17 cellular contexts compared by ENCODE assay signal in the genomic region with DNA sequence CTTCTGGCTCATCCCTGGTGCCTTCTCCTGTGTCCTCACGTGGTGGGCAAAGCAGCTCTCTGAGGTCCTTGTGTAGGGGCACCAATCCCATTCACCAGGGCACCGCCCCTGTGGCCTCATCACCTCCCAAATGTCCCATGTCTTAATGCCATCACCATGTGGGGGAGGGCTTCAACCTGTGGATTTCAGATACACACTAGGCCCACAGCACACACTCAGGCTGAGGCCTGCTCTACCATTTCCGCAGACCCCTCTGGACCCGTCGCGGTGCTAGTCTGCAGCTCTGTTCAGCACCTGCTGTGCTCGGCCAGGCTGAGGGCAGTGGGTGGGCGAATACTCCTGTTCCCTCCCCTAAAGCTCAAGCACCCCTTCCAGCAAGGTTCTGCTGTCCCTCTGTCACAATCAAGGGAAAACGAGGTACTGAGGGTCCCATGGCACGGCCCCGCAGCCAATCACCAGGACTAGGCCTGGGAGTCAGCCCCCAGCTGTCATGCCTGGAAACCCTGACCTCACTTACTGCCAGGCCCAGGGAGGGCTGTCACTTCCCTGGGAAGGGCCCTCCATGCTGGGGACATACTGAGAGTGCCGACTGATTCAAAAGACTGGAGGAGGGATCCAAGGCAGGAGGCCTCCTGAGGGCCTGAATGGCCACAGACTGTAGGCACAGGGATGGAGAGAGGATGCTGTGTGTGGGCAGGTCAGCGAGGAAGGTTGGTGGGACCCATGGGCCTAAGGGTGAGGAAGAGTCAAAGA.
DNase-seq lines count a peak whose midpoint lies in the region; ATAC-seq, FAIRE-seq and TF ChIP-seq lines count a peak whose summit lies in the region.
"Had no signal": no experiment of that assay in that cellular context is flagged by ENCODE, and none has a peak within 500 bp of the region (broad histone marks: within the 10 kb centered on the region; RNA-seq: fewer than 3 reads in every experiment).

No MANE protein-coding gene starts in this region.

- peak overlapping the region; percentile 2; the same call in 1 of the 2 replicates for H2BK20ac ChIP-seq in H1 (ENCODE audit: low read length)

- FAIRE-seq in H1 (lab: Jason Lieb, UNC) (no peak), urothelium cell line (lab: Jason Lieb, UNC) (peak; percentile 35), GM12891 (lab: Jason Lieb, UNC) (no peak)

- TF ChIP-seq POLR2A in H1 (IDR thresholded peaks at IDR 0.05; ENCODE audit: control extremely low read depth in 1 of 2, low read depth in 2 of 2, low read length in 2 of 2) (no peak), GM12891 (IDR thresholded peaks at IDR 0.05; ENCODE audit: low read depth, low read length) (no peak)

- POLR2A ChIA-PET in H1 (lab: Charles Lee; ENCODE audit: partially characterized antibody) = interaction anchor here (1.0 to 1.2 kb wide), 2 partner anchors 10 to 19 kb away, joined by 3 to 6 read pairs; no protein-coding TSS in a partner anchor

- 89% methylated on average over 12 of the region's 13 CpGs; no CpG with 5 or more reads in 1 of the 2 experiments for WGBS in H1 (ENCODE audit: extremely low coverage in 1 of 2, insufficient coverage in 1 of 2, insufficient read length in 1 of 2, insufficient replicate concordance in 2 of 2, low coverage in 1 of 2, low lambda C conversion rate in 2 of 2, missing lambda C conversion rate in 1 of 2), 2 experiments

- no peaks in the 10 kb centered on the region for H4K20me1 ChIP-seq in H1 (replicated peaks in 1 of 2; ENCODE audit: control insufficient read depth in 1 of 2, insufficient read depth in 2 of 2, low read length in 2 of 2)

- no peak overlapping the region for H3K56ac ChIP-seq in H1 (replicated peaks; ENCODE audit: insufficient read length, low read depth, low read length)

- H4K91ac ChIP-seq in H1 (replicated peaks; ENCODE audit: insufficient read length, low read length) = peak overlapping the region; percentile 50

- H4K5ac ChIP-seq in H1 (ENCODE audit: insufficient read length, low read depth, low read length) = no peak overlapping the region

- no peak for TF ChIP-seq CTCF in H1 (IDR thresholded peaks at IDR 0.05; ENCODE audit: control extremely low read depth in 1 of 3, insufficient read depth in 1 of 3, low read depth in 1 of 3, low read length in 3 of 3)
- no peak for TF ChIP-seq CTCF in nephron (IDR thresholded peaks at IDR 0.05; ENCODE audit: unreplicated experiment in 3 of 3)

- H3K79me1 ChIP-seq in H1 (ENCODE audit: low read depth, low read length) = no peaks in the 10 kb centered on the region

- no peak for TF ChIP-seq RAD21 in H1 (IDR thresholded peaks at IDR 0.05 in 1 of 2, conservative IDR thresholded peaks at IDR 0.05 in 1 of 2; ENCODE audit: low read depth in 2 of 2, low read length in 2 of 2)

- peaks cover 0 to 12% (median 8%) of the 10 kb centered on the region in 4 experiments; a peak in 4 of 7 replicates for H3K4me1 ChIP-seq in H1 (replicated peaks in 1 of 4; ENCODE audit: control insufficient read depth in 3 of 4, insufficient read depth in 4 of 4, low read length in 3 of 4)

- H3K14ac ChIP-seq in H1 (ENCODE audit: insufficient read length) = no peak overlapping the region

- intact Hi-C loops in cardiac septum (cut with DNase I) (no loop called here), Right ventricle myocardium inferior (cut with DNase I) (loop anchor here (5.0 kb wide), 1 partner anchor 124 kb away; a partner anchor contains a TSS)

- H3K27ac Mint-ChIP-seq in nephron = peak overlapping the region; percentile 68 to 87 (median 71)
- H3K27ac Mint-ChIP-seq: activated naive CD4-positive, alpha-beta T cell treated with anti-CD3 and anti-CD28 coated beads, Interleukin-2, amount 50 U/mL, for 72 hours; effector memory CD8-positive, alpha-beta T cell; IgD-negative memory B cell; stimulated activated naive B cell treated with anti-CD40 and anti-IgM and Interleukin-4, amounts not matched to agents 10 μg/mL and 1 μg/mL and 100 μg/mL, for 72 hours had no signal

- H3K36me3 Mint-ChIP-seq in nephron (ENCODE audit: low read depth) = no peaks in the 10 kb centered on the region
- H3K36me3 Mint-ChIP-seq: activated naive CD4-positive, alpha-beta T cell treated with anti-CD3 and anti-CD28 coated beads, Interleukin-2, amount 50 U/mL, for 72 hours; stimulated activated naive B cell treated with anti-CD40 and anti-IgM and Interleukin-4, amounts not matched to agents 10 μg/mL and 1 μg/mL and 100 μg/mL, for 72 hours had no signal

- DNase-seq in cardiac septum (ENCODE audit: low spot score) (peak; percentile 60), Right ventricle myocardium inferior (ENCODE audit: missing footprints) (no peak), H1 (ENCODE audit: low read depth in 1 of 2, low spot score in 2 of 2) (peak in 1 of 2 experiments; percentile 48), urothelium cell line (ENCODE audit: low spot score) (no peak), GM12891 (ENCODE audit: insufficient read length, low spot score) (no peak), DMS79 (lab: John Stamatoyannopoulos, UW) (no peak)
- no peak for DNase-seq in stimulated activated CD4-positive, alpha-beta T cell treated with anti-CD3 and anti-CD28 coated beads, Interleukin-4, amount 100 ng/mL, for 24 hours
- DNase-seq: effector memory CD8-positive, alpha-beta T cell; MV-4-11; NCI-H2081; NCI-H526 treated with DMSO at 0.1 percent for 48 hours; stimulated activated naive B cell treated with anti-CD40 and anti-IgM and Interleukin-4, amounts not matched to agents 10 μg/mL and 1 μg/mL and 100 μg/mL, for 72 hours; SW 1271 had no signal

- peaks cover 26% of the 10 kb centered on the region for H3K4me1 Mint-ChIP-seq in nephron
- H3K4me1 Mint-ChIP-seq: stimulated activated naive B cell treated with anti-CD40 and anti-IgM and Interleukin-4, amounts not matched to agents 10 μg/mL and 1 μg/mL and 100 μg/mL, for 72 hours had no signal

- no peak overlapping the region for H3K4ac ChIP-seq in H1 (replicated peaks; ENCODE audit: insufficient read length, low read depth, low read length)

- H3K4me3 Mint-ChIP-seq in nephron = peak overlapping the region in 1 of 3 experiments; percentile 7
- H3K4me3 Mint-ChIP-seq: effector memory CD8-positive, alpha-beta T cell; IgD-negative memory B cell; stimulated activated naive B cell treated with anti-CD40 and anti-IgM and Interleukin-4, amounts not matched to agents 10 μg/mL and 1 μg/mL and 100 μg/mL, for 72 hours had no signal

- CTCF ChIA-PET in H1 (lab: Charles Lee; ENCODE audit: partially characterized antibody) = interaction anchor here (0.6 to 2.1 kb wide), 8 partner anchors 14 to 141 kb away, joined by 3 to 18 read pairs (median 4); no protein-coding TSS in a partner anchor

- H3K4me2 ChIP-seq in H1 (ENCODE audit: insufficient read depth in 1 of 2, low read depth in 2 of 2, low read length in 2 of 2) = peak overlapping the region; percentile 56 to 89; a peak in 3 of 4 replicates

- peaks cover 0 to 10% (median 2%) of the 10 kb centered on the region in 4 experiments; a peak in 3 of 7 replicates for H3K27me3 ChIP-seq in H1 (replicated peaks in 1 of 4; ENCODE audit: control insufficient read depth in 3 of 4, extremely low read depth in 1 of 4, insufficient read depth in 3 of 4, low read length in 3 of 4)

- no peak overlapping the region for H3K23ac ChIP-seq in H1 (ENCODE audit: insufficient read length)

- no peak overlapping the region for H3K27ac ChIP-seq in H1 (ENCODE audit: low read depth, low read length)

- no peaks in the 10 kb centered on the region for H3K36me3 ChIP-seq in H1 (ENCODE audit: control insufficient read depth in 2 of 4, insufficient read depth in 4 of 4, low read length in 3 of 4)
- H3K36me3 ChIP-seq: left ventricle myocardium inferior had no signal

- no peaks in the 10 kb centered on the region for H3K9me3 ChIP-seq in H1 (ENCODE audit: insufficient read depth in 2 of 2, low read depth in 1 of 2, low read length in 1 of 2)

- peaks cover 5% of the 10 kb centered on the region for H3K27me3 Mint-ChIP-seq in nephron (ENCODE audit: low read depth)
- H3K27me3 Mint-ChIP-seq: IgD-negative memory B cell; stimulated activated naive B cell treated with anti-CD40 and anti-IgM and Interleukin-4, amounts not matched to agents 10 μg/mL and 1 μg/mL and 100 μg/mL, for 72 hours had no signal

- TF ChIP-seq EP300 in H1 (IDR thresholded peaks at IDR 0.05; ENCODE audit: borderline replicate concordance in 1 of 2, low read depth in 2 of 2, low read length in 2 of 2) = no peak

- peaks cover 6% of the 10 kb centered on the region for H3K9me3 Mint-ChIP-seq in nephron
- H3K9me3 Mint-ChIP-seq: activated naive CD4-positive, alpha-beta T cell treated with anti-CD3 and anti-CD28 coated beads, Interleukin-2, amount 50 U/mL, for 72 hours; effector memory CD8-positive, alpha-beta T cell had no signal

- peak overlapping the region in 1 of 4 experiments; percentile 55; a peak in 1 of 8 replicates for H3K4me3 ChIP-seq in H1 (ENCODE audit: extremely low read depth in 1 of 4, insufficient read depth in 2 of 4, low read depth in 3 of 4, low read length in 4 of 4)

- no peak overlapping the region for H2AFZ ChIP-seq in H1 (ENCODE audit: low read length)

- H2BK120ac ChIP-seq in H1 (replicated peaks; ENCODE audit: low read depth, low read length) = no peak overlapping the region

- no peaks in the 10 kb centered on the region for H3K79me2 ChIP-seq in H1 (ENCODE audit: control insufficient read depth in 1 of 2, insufficient read depth in 2 of 2, low read length in 2 of 2)

- H2BK15ac ChIP-seq in H1 (ENCODE audit: low read length) = peak overlapping the region; percentile 36; the same call in 1 of the 2 replicates

- ATAC-seq in Right ventricle myocardium inferior = no peak
- ATAC-seq: activated naive CD4-positive, alpha-beta T cell treated with anti-CD3 and anti-CD28 coated beads, Interleukin-2, amount 50 U/mL, for 72 hours; effector memory CD8-positive, alpha-beta T cell; stimulated activated naive B cell treated with anti-CD40 and anti-IgM and Interleukin-4, amounts not matched to agents 10 μg/mL and 1 μg/mL and 100 μg/mL, for 72 hours had no signal

- H2AK5ac ChIP-seq in H1 (ENCODE audit: low read depth, low read length) = no peak overlapping the region

- H3K18ac ChIP-seq in H1 (ENCODE audit: extremely low read depth, low read length) = peak overlapping the region; percentile 39; the same call in 1 of the 2 replicates

- H3K23me2 ChIP-seq in H1 (ENCODE audit: low read depth, low read length) = peaks cover 10% of the 10 kb centered on the region; the same call in 1 of the 2 replicates

- no peak overlapping the region for H3K9ac ChIP-seq in H1 (replicated peaks in 1 of 4; ENCODE audit: extremely low read depth in 1 of 4, low read depth in 3 of 4, low read length in 3 of 4)

- H2BK5ac ChIP-seq in H1 (ENCODE audit: low read depth, low read length) = peak overlapping the region; percentile 16; the same call in 1 of the 2 replicates

- H2BK12ac ChIP-seq in H1 (ENCODE audit: low read depth, low read length) = peak overlapping the region; percentile 91

- no peak overlapping the region for H4K8ac ChIP-seq in H1 (ENCODE audit: extremely low read depth, insufficient read depth, low read length)

TF ChIP-seq in H1, 55 proteins besides CTCF, POLR2A, EP300 and RAD21 (continues in another document):
- TF ChIP-seq CHD2 (IDR thresholded peaks at IDR 0.05; ENCODE audit: low read length) = no peak
- no peak for TF ChIP-seq PHF8 (conservative IDR thresholded peaks at IDR 0.05; ENCODE audit: low read depth, low read length)

TF ChIP-seq in GM12891, 5 proteins besides CTCF, POLR2A, EP300 and RAD21 (continues in another document):
- TF ChIP-seq PAX5 (IDR thresholded peaks at IDR 0.05; ENCODE audit: insufficient read depth, low read length, severe bottlenecking) = no peak
- TF ChIP-seq SPI1 (IDR thresholded peaks at IDR 0.05; ENCODE audit: low read depth, low read length) = no peak
